In genomic region chr2:44560352-44560751, GRCh38 we compare ENCODE assay signal across 10 cellular contexts.
DNase-seq lines count a peak whose midpoint lies in the region; ATAC-seq and TF ChIP-seq lines count a peak whose summit lies in the region.
"Had no signal": no experiment of that assay in that cellular context is flagged by ENCODE, and none has a peak within 500 bp of the region (broad histone marks: within the 10 kb centered on the region; RNA-seq: fewer than 3 reads in every experiment).

No MANE protein-coding gene starts in this region.

- H3K4me1 ChIP-seq in foreskin keratinocyte = no peaks in the 10 kb centered on the region

- no peak overlapping the region for H3K27ac ChIP-seq in foreskin keratinocyte
- H3K27ac ChIP-seq: dorsolateral prefrontal cortex had no signal

- in situ Hi-C loops in ACHN (cut with HindIII; ENCODE audit: low pct_ligation_motif_present, low pct_unique_long_range_greater_than_20kb, low sequenced_read_pairs) = no loop called here

- peak; percentile 42 for TF ChIP-seq CTCF in GM12864 (IDR thresholded peaks at IDR 0.05; ENCODE audit: low read depth, low read length, missing control alignments)
- peak; percentile 71 for TF ChIP-seq CTCF in foreskin keratinocyte (conservative IDR thresholded peaks at IDR 0.05)
- no peak for TF ChIP-seq CTCF in omental fat pad (IDR thresholded peaks at IDR 0.05)

- ATAC-seq in foreskin keratinocyte (no peak), omental fat pad (ENCODE audit: low FRiP score) (no peak), GM18502 (IDR thresholded peaks at IDR 0.05; ENCODE audit: poor library complexity, unreplicated experiment) (no peak), GM19351 (IDR thresholded peaks at IDR 0.05; ENCODE audit: unreplicated experiment) (no peak), HG02884 (IDR thresholded peaks at IDR 0.05; ENCODE audit: unreplicated experiment) (no peak)

- no peak overlapping the region for H3K4me3 ChIP-seq in GM12864 (ENCODE audit: low read depth, low read length)
- H3K4me3 ChIP-seq: dorsolateral prefrontal cortex had no signal

- peak; percentile 26 for DNase-seq in ACHN
- DNase-seq in GM12864 (ENCODE audit: low read depth) = no peak
- DNase-seq in RPMI7951 (ENCODE audit: low read depth) = peak; percentile 17
- no peak for DNase-seq in foreskin keratinocyte
- DNase-seq in omental fat pad (ENCODE audit: low spot score) = no peak
- DNase-seq: dorsolateral prefrontal cortex, kidney had no signal

- H3K27me3 ChIP-seq in foreskin keratinocyte = no peaks in the 10 kb centered on the region
- H3K27me3 ChIP-seq: dorsolateral prefrontal cortex had no signal

Comparison
In these comparisons a context has a peak if more than half of its experiments do, and no peak if none do; other contexts are left out.
1. DNase-seq: peak in ACHN (single experiment) and RPMI7951 (single experiment); none in GM12864 (single experiment), foreskin keratinocyte (0 of 2) and omental fat pad (single experiment).
2. CTCF ChIP-seq: peak in GM12864 (single experiment) and foreskin keratinocyte (single experiment); none in omental fat pad (0 of 3).